In the genomic region with DNA sequence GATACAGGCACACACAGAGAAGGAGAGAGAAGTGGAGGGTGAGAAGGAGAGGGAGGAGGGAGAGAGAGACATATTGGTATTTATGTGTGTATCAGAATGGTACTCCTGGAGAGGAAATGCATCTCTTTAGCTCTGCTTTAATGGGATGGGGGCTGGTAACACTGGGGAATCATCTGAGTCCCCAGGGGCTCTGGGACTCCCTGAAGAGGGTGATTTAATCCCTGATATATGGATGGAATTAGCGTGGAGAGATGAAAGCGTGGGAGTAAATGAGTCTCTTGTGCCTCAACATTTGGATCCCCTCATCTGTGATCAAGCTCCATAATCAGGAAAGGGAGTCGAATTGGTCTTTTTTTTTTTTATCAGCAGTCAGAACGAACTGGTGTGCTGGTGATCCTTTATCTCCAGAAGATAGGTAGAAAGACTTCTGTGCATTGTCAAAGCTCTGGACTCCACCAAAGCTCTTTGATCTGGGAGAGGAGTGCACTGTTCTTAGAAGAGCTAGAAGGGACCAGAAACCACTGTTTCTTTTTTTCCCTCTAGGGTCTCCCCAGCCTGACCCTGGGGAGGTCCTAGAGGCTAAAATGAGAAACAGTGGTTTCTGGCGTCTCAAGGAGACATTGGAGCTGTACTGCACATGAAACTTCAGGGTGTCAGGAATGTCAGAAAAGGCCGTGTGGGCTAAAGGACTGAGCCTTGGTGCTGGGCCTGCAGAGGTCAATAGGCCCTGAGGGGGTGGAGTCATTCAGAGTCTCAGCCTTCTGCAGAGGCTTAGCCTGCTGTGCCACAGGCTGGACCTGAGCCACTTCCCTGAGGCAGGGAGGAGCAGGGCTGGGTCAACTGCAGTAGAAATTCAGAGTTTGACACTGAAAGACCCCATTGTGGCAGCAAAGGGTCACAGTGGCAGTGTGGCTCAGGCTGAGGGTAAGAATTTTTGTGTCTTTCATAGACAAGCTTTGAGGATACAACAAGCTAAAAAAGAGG, we compare ENCODE assay signal across 1 cellular context.
TF ChIP-seq lines count a peak whose summit lies in the region.

No MANE protein-coding gene starts in this region.

TF ChIP-seq in GM23338, 12 proteins besides CTCF, POLR2A, EP300 and RAD21 (continued from another document):
- TF ChIP-seq, protein P1, sequence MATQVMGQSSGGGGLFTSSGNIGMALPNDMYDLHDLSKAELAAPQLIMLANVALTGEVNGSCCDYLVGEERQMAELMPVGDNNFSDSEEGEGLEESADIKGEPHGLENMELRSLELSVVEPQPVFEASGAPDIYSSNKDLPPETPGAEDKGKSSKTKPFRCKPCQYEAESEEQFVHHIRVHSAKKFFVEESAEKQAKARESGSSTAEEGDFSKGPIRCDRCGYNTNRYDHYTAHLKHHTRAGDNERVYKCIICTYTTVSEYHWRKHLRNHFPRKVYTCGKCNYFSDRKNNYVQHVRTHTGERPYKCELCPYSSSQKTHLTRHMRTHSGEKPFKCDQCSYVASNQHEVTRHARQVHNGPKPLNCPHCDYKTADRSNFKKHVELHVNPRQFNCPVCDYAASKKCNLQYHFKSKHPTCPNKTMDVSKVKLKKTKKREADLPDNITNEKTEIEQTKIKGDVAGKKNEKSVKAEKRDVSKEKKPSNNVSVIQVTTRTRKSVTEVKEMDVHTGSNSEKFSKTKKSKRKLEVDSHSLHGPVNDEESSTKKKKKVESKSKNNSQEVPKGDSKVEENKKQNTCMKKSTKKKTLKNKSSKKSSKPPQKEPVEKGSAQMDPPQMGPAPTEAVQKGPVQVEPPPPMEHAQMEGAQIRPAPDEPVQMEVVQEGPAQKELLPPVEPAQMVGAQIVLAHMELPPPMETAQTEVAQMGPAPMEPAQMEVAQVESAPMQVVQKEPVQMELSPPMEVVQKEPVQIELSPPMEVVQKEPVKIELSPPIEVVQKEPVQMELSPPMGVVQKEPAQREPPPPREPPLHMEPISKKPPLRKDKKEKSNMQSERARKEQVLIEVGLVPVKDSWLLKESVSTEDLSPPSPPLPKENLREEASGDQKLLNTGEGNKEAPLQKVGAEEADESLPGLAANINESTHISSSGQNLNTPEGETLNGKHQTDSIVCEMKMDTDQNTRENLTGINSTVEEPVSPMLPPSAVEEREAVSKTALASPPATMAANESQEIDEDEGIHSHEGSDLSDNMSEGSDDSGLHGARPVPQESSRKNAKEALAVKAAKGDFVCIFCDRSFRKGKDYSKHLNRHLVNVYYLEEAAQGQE (IDR thresholded peaks at IDR 0.05; ENCODE audit: unreplicated experiment), result no peak
- TF ChIP-seq EZH2phosphoT487 (IDR thresholded peaks at IDR 0.05; ENCODE audit: unreplicated experiment) (no peak), EZH2 (IDR thresholded peaks at IDR 0.05; ENCODE audit: low read depth, unreplicated experiment) (no peak), POLR2AphosphoS5 (IDR thresholded peaks at IDR 0.05; ENCODE audit: low read depth) (no peak), JUNB (IDR thresholded peaks at IDR 0.05; ENCODE audit: unreplicated experiment) (no peak), CREB1 (CRISPR knock-in tag; IDR thresholded peaks at IDR 0.05; ENCODE audit: low read depth) (no peak)
- TF ChIP-seq, protein P2, sequence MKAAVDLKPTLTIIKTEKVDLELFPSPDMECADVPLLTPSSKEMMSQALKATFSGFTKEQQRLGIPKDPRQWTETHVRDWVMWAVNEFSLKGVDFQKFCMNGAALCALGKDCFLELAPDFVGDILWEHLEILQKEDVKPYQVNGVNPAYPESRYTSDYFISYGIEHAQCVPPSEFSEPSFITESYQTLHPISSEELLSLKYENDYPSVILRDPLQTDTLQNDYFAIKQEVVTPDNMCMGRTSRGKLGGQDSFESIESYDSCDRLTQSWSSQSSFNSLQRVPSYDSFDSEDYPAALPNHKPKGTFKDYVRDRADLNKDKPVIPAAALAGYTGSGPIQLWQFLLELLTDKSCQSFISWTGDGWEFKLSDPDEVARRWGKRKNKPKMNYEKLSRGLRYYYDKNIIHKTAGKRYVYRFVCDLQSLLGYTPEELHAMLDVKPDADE (IDR thresholded peaks at IDR 0.05), result no peak
- TF ChIP-seq, protein P3, sequence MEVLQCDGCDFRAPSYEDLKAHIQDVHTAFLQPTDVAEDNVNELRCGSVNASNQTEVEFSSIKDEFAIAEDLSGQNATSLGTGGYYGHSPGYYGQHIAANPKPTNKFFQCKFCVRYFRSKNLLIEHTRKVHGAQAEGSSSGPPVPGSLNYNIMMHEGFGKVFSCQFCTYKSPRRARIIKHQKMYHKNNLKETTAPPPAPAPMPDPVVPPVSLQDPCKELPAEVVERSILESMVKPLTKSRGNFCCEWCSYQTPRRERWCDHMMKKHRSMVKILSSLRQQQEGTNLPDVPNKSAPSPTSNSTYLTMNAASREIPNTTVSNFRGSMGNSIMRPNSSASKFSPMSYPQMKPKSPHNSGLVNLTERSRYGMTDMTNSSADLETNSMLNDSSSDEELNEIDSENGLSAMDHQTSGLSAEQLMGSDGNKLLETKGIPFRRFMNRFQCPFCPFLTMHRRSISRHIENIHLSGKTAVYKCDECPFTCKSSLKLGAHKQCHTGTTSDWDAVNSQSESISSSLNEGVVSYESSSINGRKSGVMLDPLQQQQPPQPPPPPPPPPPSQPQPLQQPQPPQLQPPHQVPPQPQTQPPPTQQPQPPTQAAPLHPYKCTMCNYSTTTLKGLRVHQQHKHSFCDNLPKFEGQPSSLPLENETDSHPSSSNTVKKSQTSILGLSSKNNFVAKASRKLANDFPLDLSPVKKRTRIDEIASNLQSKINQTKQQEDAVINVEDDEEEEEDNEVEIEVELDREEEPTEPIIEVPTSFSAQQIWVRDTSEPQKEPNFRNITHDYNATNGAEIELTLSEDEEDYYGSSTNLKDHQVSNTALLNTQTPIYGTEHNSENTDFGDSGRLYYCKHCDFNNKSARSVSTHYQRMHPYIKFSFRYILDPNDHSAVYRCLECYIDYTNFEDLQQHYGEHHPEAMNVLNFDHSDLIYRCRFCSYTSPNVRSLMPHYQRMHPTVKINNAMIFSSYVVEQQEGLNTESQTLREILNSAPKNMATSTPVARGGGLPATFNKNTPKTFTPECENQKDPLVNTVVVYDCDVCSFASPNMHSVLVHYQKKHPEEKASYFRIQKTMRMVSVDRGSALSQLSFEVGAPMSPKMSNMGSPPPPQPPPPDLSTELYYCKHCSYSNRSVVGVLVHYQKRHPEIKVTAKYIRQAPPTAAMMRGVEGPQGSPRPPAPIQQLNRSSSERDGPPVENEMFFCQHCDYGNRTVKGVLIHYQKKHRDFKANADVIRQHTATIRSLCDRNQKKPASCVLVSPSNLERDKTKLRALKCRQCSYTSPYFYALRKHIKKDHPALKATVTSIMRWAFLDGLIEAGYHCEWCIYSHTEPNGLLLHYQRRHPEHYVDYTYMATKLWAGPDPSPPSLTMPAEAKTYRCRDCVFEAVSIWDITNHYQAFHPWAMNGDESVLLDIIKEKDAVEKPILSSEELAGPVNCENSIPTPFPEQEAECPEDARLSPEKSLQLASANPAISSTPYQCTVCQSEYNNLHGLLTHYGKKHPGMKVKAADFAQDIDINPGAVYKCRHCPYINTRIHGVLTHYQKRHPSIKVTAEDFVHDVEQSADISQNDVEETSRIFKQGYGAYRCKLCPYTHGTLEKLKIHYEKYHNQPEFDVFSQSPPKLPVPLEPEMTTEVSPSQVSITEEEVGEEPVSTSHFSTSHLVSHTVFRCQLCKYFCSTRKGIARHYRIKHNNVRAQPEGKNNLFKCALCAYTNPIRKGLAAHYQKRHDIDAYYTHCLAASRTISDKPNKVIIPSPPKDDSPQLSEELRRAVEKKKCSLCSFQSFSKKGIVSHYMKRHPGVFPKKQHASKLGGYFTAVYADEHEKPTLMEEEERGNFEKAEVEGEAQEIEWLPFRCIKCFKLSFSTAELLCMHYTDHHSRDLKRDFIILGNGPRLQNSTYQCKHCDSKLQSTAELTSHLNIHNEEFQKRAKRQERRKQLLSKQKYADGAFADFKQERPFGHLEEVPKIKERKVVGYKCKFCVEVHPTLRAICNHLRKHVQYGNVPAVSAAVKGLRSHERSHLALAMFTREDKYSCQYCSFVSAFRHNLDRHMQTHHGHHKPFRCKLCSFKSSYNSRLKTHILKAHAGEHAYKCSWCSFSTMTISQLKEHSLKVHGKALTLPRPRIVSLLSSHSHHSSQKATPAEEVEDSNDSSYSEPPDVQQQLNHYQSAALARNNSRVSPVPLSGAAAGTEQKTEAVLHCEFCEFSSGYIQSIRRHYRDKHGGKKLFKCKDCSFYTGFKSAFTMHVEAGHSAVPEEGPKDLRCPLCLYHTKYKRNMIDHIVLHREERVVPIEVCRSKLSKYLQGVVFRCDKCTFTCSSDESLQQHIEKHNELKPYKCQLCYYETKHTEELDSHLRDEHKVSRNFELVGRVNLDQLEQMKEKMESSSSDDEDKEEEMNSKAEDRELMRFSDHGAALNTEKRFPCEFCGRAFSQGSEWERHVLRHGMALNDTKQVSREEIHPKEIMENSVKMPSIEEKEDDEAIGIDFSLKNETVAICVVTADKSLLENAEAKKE (CRISPR knock-in tag; IDR thresholded peaks at IDR 0.05), result no peak
